ENCODE assay signal across 9 cellular contexts in genomic region chr17:28042721-28043291, GRCh38. TPM values are rescaled to one million over a fixed set of nuclear protein-coding genes. Genes with fewer than 3 reads are reported as not detected.
DNase-seq lines count a peak whose midpoint lies in the region; ATAC-seq and TF ChIP-seq lines count a peak whose summit lies in the region.
"Had no signal": no experiment of that assay in that cellular context is flagged by ENCODE, and none has a peak within 500 bp of the region (broad histone marks: within the 10 kb centered on the region; RNA-seq: fewer than 3 reads in every experiment).

No MANE protein-coding gene starts in this region.

- H3K9me2 ChIP-seq in OCI-LY7 (ENCODE audit: insufficient read depth, low read length): no peaks in the 10 kb centered on the region

- peaks cover 6% of the 10 kb centered on the region for H3K27me3 Mint-ChIP-seq in endothelial cell (ENCODE audit: unreplicated experiment)

- H2AFZ ChIP-seq in OCI-LY7 (ENCODE audit: low read length): no peak overlapping the region
- no peak overlapping the region for H2AFZ ChIP-seq in parathyroid adenoma

- peaks cover 54% of the 10 kb centered on the region for H3K4me1 Mint-ChIP-seq in endothelial cell (ENCODE audit: unreplicated experiment)

- H3K27me3 ChIP-seq in parathyroid adenoma (ENCODE audit: control insufficient read depth, insufficient read depth, low read length) (no peaks in the 10 kb centered on the region), foreskin keratinocyte (no peaks in the 10 kb centered on the region)

- H4K20me1 ChIP-seq in OCI-LY7 (ENCODE audit: insufficient read depth, low read length): 0 out of 2 replicates have a peak, but pooled peaks cover 4% of the 10 kb centered on the region

- H3K27ac ChIP-seq in OCI-LY7 (ENCODE audit: low read depth, low read length, poor library complexity, severe bottlenecking): no peak overlapping the region
- no peak overlapping the region for H3K27ac ChIP-seq in parathyroid adenoma
- no peak overlapping the region for H3K27ac ChIP-seq in foreskin keratinocyte

- H3K4me2 ChIP-seq in OCI-LY7 (ENCODE audit: low read length) (peak overlapping the region; percentile 72), parathyroid adenoma (ENCODE audit: low read length) (peak overlapping the region; percentile 63)

- H3K79me2 ChIP-seq in OCI-LY7 (ENCODE audit: insufficient read depth, low read depth, low read length): peaks cover 57% of the 10 kb centered on the region
- H3K79me2 ChIP-seq in parathyroid adenoma: peaks cover 11% of the 10 kb centered on the region

- peak overlapping the region; percentile 69; the same call in 1 of the 2 replicates for H3K9ac ChIP-seq in ES-I3 (ENCODE audit: low read depth, low read length)
- H3K9ac ChIP-seq in parathyroid adenoma: no peak overlapping the region

- no peak for ATAC-seq in HG03135 (IDR thresholded peaks at IDR 0.05; ENCODE audit: unreplicated experiment)
- no peak for ATAC-seq in foreskin keratinocyte

- peak overlapping the region; percentile 87 for H3K4me3 Mint-ChIP-seq in endothelial cell (ENCODE audit: unreplicated experiment)

- CTCF ChIA-PET in OCI-LY7 (lab: Charles Lee; ENCODE audit: unreplicated experiment): no interaction called here

- H3K27ac Mint-ChIP-seq in endothelial cell (ENCODE audit: unreplicated experiment): peak overlapping the region; percentile 40

- TF ChIP-seq CTCF in OCI-LY7 (conservative IDR thresholded peaks at IDR 0.05; ENCODE audit: low read length) (no peak), endothelial cell (IDR thresholded peaks at IDR 0.05; ENCODE audit: unreplicated experiment) (no peak), parathyroid adenoma (IDR thresholded peaks at IDR 0.05) (no peak), foreskin keratinocyte (conservative IDR thresholded peaks at IDR 0.05) (no peak)

- no peaks in the 10 kb centered on the region for H3K9me3 Mint-ChIP-seq in endothelial cell (ENCODE audit: unreplicated experiment)

- intact Hi-C loops in OCI-LY7 (cut with micrococcal nuclease; ENCODE audit: unreplicated experiment): loop anchor here (10.0 kb wide), 1 partner anchor 212 kb away; no protein-coding TSS in a partner anchor

- H3K9me3 ChIP-seq in ES-I3 (ENCODE audit: control insufficient read depth, insufficient read depth, low read length): no peaks in the 10 kb centered on the region
- H3K9me3 ChIP-seq in OCI-LY7 (ENCODE audit: low read length): no peaks in the 10 kb centered on the region
- H3K9me3 ChIP-seq in parathyroid adenoma (ENCODE audit: control insufficient read depth, low read length): no peaks in the 10 kb centered on the region

- POLR2A ChIA-PET in OCI-LY7 (lab: Charles Lee): interaction anchor here (0.6 to 3.3 kb wide), 4 partner anchors 10 to 479 kb away, joined by 3 to 13 read pairs (median 4); no protein-coding TSS in a partner anchor

- H3K4me1 ChIP-seq in ES-I3 (ENCODE audit: insufficient read depth, low read length): peaks cover 19% of the 10 kb centered on the region
- peaks cover 63% of the 10 kb centered on the region for H3K4me1 ChIP-seq in OCI-LY7 (ENCODE audit: insufficient read depth, low read length, poor library complexity, severe bottlenecking)
- H3K4me1 ChIP-seq in parathyroid adenoma: peaks cover 23% of the 10 kb centered on the region
- H3K4me1 ChIP-seq in foreskin keratinocyte: peaks cover 14% of the 10 kb centered on the region

- BruUV-seq in OCI-LY7 (replicated peaks; lab: Mats Ljungman, UMichigan): TSS peak; percentile 59

- DNase-seq in OCI-LY7 (ENCODE audit: low spot score): no peak
- DNase-seq in endothelial cell (ENCODE audit: low spot score): no peak
- no peak for DNase-seq in foreskin keratinocyte
- DNase-seq in DMS53 (lab: John Stamatoyannopoulos, UW): no peak
- DNase-seq in stimulated activated CD4-positive, alpha-beta T cell treated with anti-CD3 and anti-CD28 coated beads, Interleukin-1b, Interleukin-23, amount 100 ng/mL, for 48 hours: no peak
- DNase-seq: head of caudate nucleus had no signal

- H3K36me3 ChIP-seq in ES-I3 (ENCODE audit: insufficient read depth, low read length): 0 out of 2 replicates have a peak, but pooled peaks cover 4% of the 10 kb centered on the region
- H3K36me3 ChIP-seq in OCI-LY7 (ENCODE audit: insufficient read depth, low read length): peaks cover 12% of the 10 kb centered on the region; the same call in 1 of the 2 replicates
- H3K36me3 ChIP-seq in parathyroid adenoma (ENCODE audit: control insufficient read depth, insufficient read depth, low read length): no peaks in the 10 kb centered on the region

- H3K36me3 Mint-ChIP-seq in endothelial cell (ENCODE audit: low read depth, unreplicated experiment): peaks cover 6% of the 10 kb centered on the region

- H3K4me3 ChIP-seq in OCI-LY7 (ENCODE audit: low read depth, low read length, poor library complexity, severe bottlenecking) (peak overlapping the region; percentile 87), parathyroid adenoma (ENCODE audit: low read depth, low read length) (peak overlapping the region; percentile 64)

RNA-seq across cellular contexts. Expression of gene NLK, which starts 0.3 kb away (rescaled TPM):
- 18.1 and 23.3 TPM in 2 replicates for total RNA-seq in OCI-LY7 (2014; rRNA removed; shearing (Covaris generic))
- total RNA-seq in OCI-LY7 (2022): 27.8 and 31.1 TPM in 2 replicates
- total RNA-seq in endothelial cell (ENCODE audit: unreplicated experiment): 53.7 TPM
- total RNA-seq in foreskin keratinocyte: 16.9 and 17.8 TPM in 2 replicates
- polyA plus RNA-seq in foreskin keratinocyte: 5.6 and 7.1 TPM in 2 replicates
